19 cellular contexts compared by ENCODE assay signal in genomic region chr12:13275366-13275765, GRCh38.
DNase-seq lines count a peak whose midpoint lies in the region; ATAC-seq and TF ChIP-seq lines count a peak whose summit lies in the region.
"Had no signal": no experiment of that assay in that cellular context is flagged by ENCODE, and none has a peak within 500 bp of the region (broad histone marks: within the 10 kb centered on the region; RNA-seq: fewer than 3 reads in every experiment).

No MANE protein-coding gene starts in this region.

- peak; percentile 35 for DNase-seq in DMS53 treated with DMSO at 0.1 percent for 48 hours (lab: John Stamatoyannopoulos, UW; ENCODE audit: unreplicated experiment)
- peak; percentile 18 for DNase-seq in NCI-H2196 treated with DMSO at 0.1 percent for 48 hours (lab: John Stamatoyannopoulos, UW; ENCODE audit: unreplicated experiment)
- DNase-seq in dermis microvascular lymphatic vessel endothelial cell (ENCODE audit: low read depth in 2 of 2), result peak; percentile 45 to 83
- DNase-seq in activated naive CD4-positive, alpha-beta T cell treated with Interleukin-2 at 50 U/mL for 16 hours, result no peak
- DNase-seq: activated CD4-positive, alpha-beta T cell treated with anti-CD3 and anti-CD28 coated beads for 4 hours; activated CD8-positive, alpha-beta memory T cell treated with anti-CD3 and anti-CD28 coated beads for 24 hours; activated gamma-delta T cell treated with Interleukin-2 at 50 U/mL for 16 hours; activated T-cell treated with anti-CD3 and anti-CD28 coated beads, Interleukin-2, amount 50 U/mL, for 1 hour; brain microvascular endothelial cell; CD8-positive, alpha-beta T cell; kidney glomerular epithelial cell; NCI-H526 treated with DMSO at 0.1 percent for 48 hours; stimulated activated naive CD8-positive, alpha-beta T cell treated with anti-CD3 and anti-CD28 coated beads, Interleukin-15, amount 100 ng/mL, for 72 hours; thyroid gland had no signal

- H3K4me3 Mint-ChIP-seq in nephron, result no peak overlapping the region
- H3K4me3 Mint-ChIP-seq: CD8-positive, alpha-beta T cell; stimulated activated naive CD8-positive, alpha-beta T cell treated with anti-CD3 and anti-CD28 coated beads, Interleukin-15, amount 100 ng/mL, for 72 hours; T-helper 2 cell treated with Interferon-gamma antibody and Interleukin-4, amounts not matched to agents 5 μg/mL and 100 μg/mL, for 36 hours had no signal

- H3K27me3 Mint-ChIP-seq in nephron (ENCODE audit: low read depth), result peaks cover 7% of the 10 kb centered on the region

- peaks cover 4% of the 10 kb centered on the region for H3K9me3 Mint-ChIP-seq in nephron
- H3K9me3 Mint-ChIP-seq: CD8-positive, alpha-beta T cell; stimulated activated naive CD8-positive, alpha-beta T cell treated with anti-CD3 and anti-CD28 coated beads, Interleukin-15, amount 100 ng/mL, for 72 hours; T-helper 2 cell treated with Interferon-gamma antibody and Interleukin-4, amounts not matched to agents 5 μg/mL and 100 μg/mL, for 36 hours had no signal

- peaks cover 37% of the 10 kb centered on the region for H3K4me1 Mint-ChIP-seq in nephron

- no peak for TF ChIP-seq CTCF in nephron (IDR thresholded peaks at IDR 0.05; ENCODE audit: unreplicated experiment in 3 of 3)

- peak overlapping the region; percentile 27 to 77 (median 32) for H3K27ac Mint-ChIP-seq in nephron
- H3K27ac Mint-ChIP-seq: CD8-positive, alpha-beta T cell; stimulated activated naive CD8-positive, alpha-beta T cell treated with anti-CD3 and anti-CD28 coated beads, Interleukin-15, amount 100 ng/mL, for 72 hours; T-helper 2 cell treated with Interferon-gamma antibody and Interleukin-4, amounts not matched to agents 5 μg/mL and 100 μg/mL, for 36 hours had no signal

- ATAC-seq in GM18858 (IDR thresholded peaks at IDR 0.05; ENCODE audit: unreplicated experiment), result no peak
- ATAC-seq in GM19395 (IDR thresholded peaks at IDR 0.05; ENCODE audit: unreplicated experiment), result no peak
- ATAC-seq: CD8-positive, alpha-beta T cell; HCT116; stimulated activated naive CD8-positive, alpha-beta T cell treated with anti-CD3 and anti-CD28 coated beads, Interleukin-15, amount 100 ng/mL, for 72 hours had no signal

- no peaks in the 10 kb centered on the region for H3K36me3 Mint-ChIP-seq in nephron (ENCODE audit: low read depth)
- H3K36me3 Mint-ChIP-seq: CD8-positive, alpha-beta T cell had no signal
